ENCODE assay signal across 21 cellular contexts in genomic region chr10:24453973-24454372, GRCh38.
"Had no signal": no experiment of that assay in that cellular context is flagged by ENCODE, and none has a peak within 500 bp of the region (broad histone marks: within the 10 kb centered on the region; RNA-seq: fewer than 3 reads in every experiment).

No MANE protein-coding gene starts in this region.

- H3K27me3 Mint-ChIP-seq: progenitor cell of endocrine pancreas, type B pancreatic cell had no signal

- H3K27ac Mint-ChIP-seq: activated naive CD4-positive, alpha-beta T cell treated with anti-CD3 and anti-CD28 coated beads, Interleukin-2, amount 10 ng/mL, durations not matched to agents 7 days and 5 days; effector memory CD8-positive, alpha-beta T cell; progenitor cell of endocrine pancreas; stimulated activated naive CD8-positive, alpha-beta T cell treated with anti-CD3 and anti-CD28 coated beads, Interleukin-15, Interleukin-2, amounts not matched to agents 100 ng/mL and 50 ng/mL, for 24 hours; type B pancreatic cell had no signal

- ATAC-seq: effector memory CD8-positive, alpha-beta T cell; left colon; lower lobe of right lung had no signal

- H3K36me3 Mint-ChIP-seq: activated naive CD4-positive, alpha-beta T cell treated with anti-CD3 and anti-CD28 coated beads, Interleukin-2, amount 10 ng/mL, durations not matched to agents 7 days and 5 days had no signal

- DNase-seq: activated CD4-positive, alpha-beta T cell treated with anti-CD3 and anti-CD28 coated beads, Interleukin-2, amount 50 U/mL, for 1 hour; activated CD4-positive, CD25-positive, alpha-beta regulatory T cell treated with anti-CD3 and anti-CD28 coated beads, Interleukin-2, amount 50 U/mL, for 72 hours; activated CD8-positive, alpha-beta memory T cell treated with anti-CD3 and anti-CD28 coated beads, Interleukin-2, amount 50 U/mL, for 48 hours; activated effector memory CD4-positive, alpha-beta T cell treated with Interleukin-2 at 50 U/mL for 16 hours; activated naive CD4-positive, alpha-beta T cell treated with anti-CD3 and anti-CD28 coated beads, Interleukin-2, amount 10 ng/mL, durations not matched to agents 7 days and 5 days; activated T-cell treated with anti-CD3 and anti-CD28 coated beads, Interleukin-2, amount 50 U/mL, for 48 hours; dermis blood vessel endothelial cell; effector memory CD8-positive, alpha-beta T cell; glutamatergic neuron; hypothalamus; islet precursor cell; left colon; lower lobe of right lung; midbrain; occipital lobe; T1000 had no signal

- H3K9me3 ChIP-seq: ascending aorta, lower lobe of right lung, suprapubic skin had no signal

- H3K4me3 Mint-ChIP-seq: activated naive CD4-positive, alpha-beta T cell treated with anti-CD3 and anti-CD28 coated beads, Interleukin-2, amount 10 ng/mL, durations not matched to agents 7 days and 5 days; effector memory CD8-positive, alpha-beta T cell; stimulated activated naive CD8-positive, alpha-beta T cell treated with anti-CD3 and anti-CD28 coated beads, Interleukin-15, Interleukin-2, amounts not matched to agents 100 ng/mL and 50 ng/mL, for 24 hours; type B pancreatic cell had no signal

- H3K4me3 ChIP-seq: ascending aorta, lower lobe of right lung, suprapubic skin had no signal

- H3K36me3 ChIP-seq: ascending aorta, lower lobe of right lung, suprapubic skin had no signal

- H3K27ac ChIP-seq: lower lobe of right lung had no signal

- H3K27me3 ChIP-seq: ascending aorta, suprapubic skin had no signal

- H3K9me3 Mint-ChIP-seq: activated naive CD4-positive, alpha-beta T cell treated with anti-CD3 and anti-CD28 coated beads, Interleukin-2, amount 10 ng/mL, durations not matched to agents 7 days and 5 days; effector memory CD8-positive, alpha-beta T cell; stimulated activated naive CD8-positive, alpha-beta T cell treated with anti-CD3 and anti-CD28 coated beads, Interleukin-15, Interleukin-2, amounts not matched to agents 100 ng/mL and 50 ng/mL, for 24 hours had no signal
